Comparison of ENCODE assay signal across 1 cellular context in genomic region chr17:80204626-80205468, GRCh38.
TF ChIP-seq lines count a peak whose summit lies in the region.

No MANE protein-coding gene starts in this region.

TF ChIP-seq in GM23338, 12 proteins besides CTCF, POLR2A, EP300 and RAD21 (continued from another document):
- TF ChIP-seq ZNF462 (CRISPR knock-in tag; IDR thresholded peaks at IDR 0.05) (no peak), NANOG (IDR thresholded peaks at IDR 0.05; ENCODE audit: borderline replicate concordance) (no peak), EZH2 (IDR thresholded peaks at IDR 0.05; ENCODE audit: low read depth, unreplicated experiment) (no peak)
